ENCODE assay signal across 8 cellular contexts in genomic region chr14:74085047-74085637, GRCh38. TPM values are rescaled to one million over a fixed set of nuclear protein-coding genes. Genes with fewer than 3 reads are reported as not detected.
DNase-seq lines count a peak whose midpoint lies in the region; ATAC-seq and TF ChIP-seq lines count a peak whose summit lies in the region.

No MANE protein-coding gene starts in this region.

- peak overlapping the region; percentile 81 for H3K4me3 ChIP-seq in Karpas-422 (ENCODE audit: low read length)
- H3K4me3 ChIP-seq in right atrium auricular region = peak overlapping the region; percentile 59 to 87

- H3K9me2 ChIP-seq in Karpas-422 (replicated peaks; ENCODE audit: insufficient read depth, low read length) = no peaks in the 10 kb centered on the region

- intact Hi-C loops in sciatic nerve (cut with DNase I) = no loop called here

- H3K4me2 ChIP-seq in Karpas-422 (ENCODE audit: low read depth, low read length, poor library complexity, severe bottlenecking) = peak overlapping the region; percentile 88

- TF ChIP-seq CTCF in right atrium auricular region (IDR thresholded peaks at IDR 0.05) = no peak

- H3K36me3 ChIP-seq in Karpas-422 (ENCODE audit: insufficient read depth, low read length) (peaks cover 7% of the 10 kb centered on the region; the same call in 1 of the 2 replicates), right atrium auricular region (no peaks in the 10 kb centered on the region)

- peak overlapping the region; percentile 10; the same call in 1 of the 2 replicates for H3K27ac ChIP-seq in Karpas-422 (ENCODE audit: low read length)
- peak overlapping the region; percentile 82 to 84 for H3K27ac ChIP-seq in right atrium auricular region

- peak overlapping the region; percentile 81 for H3K9ac ChIP-seq in Karpas-422 (ENCODE audit: low read length)

- peak; percentile 13 for ATAC-seq in GM18907 (IDR thresholded peaks at IDR 0.05; ENCODE audit: unreplicated experiment)
- peak; percentile 1 for ATAC-seq in sciatic nerve

- H3K4me1 ChIP-seq in Karpas-422 (ENCODE audit: low read length) (peaks cover 24% of the 10 kb centered on the region), right atrium auricular region (peaks cover 0 to 21% of the 10 kb centered on the region in 2 donors)

- H2AFZ ChIP-seq in Karpas-422 (ENCODE audit: low read length) = peak overlapping the region; percentile 72

- peaks cover 59% of the 10 kb centered on the region for H3K79me2 ChIP-seq in Karpas-422 (ENCODE audit: low read length)

- H3K9me3 ChIP-seq in Karpas-422 (ENCODE audit: low read length) (no peaks in the 10 kb centered on the region), right atrium auricular region (no peaks in the 10 kb centered on the region)

- H3K27me3 ChIP-seq in Karpas-422 (ENCODE audit: low read length) (no peaks in the 10 kb centered on the region), right atrium auricular region (no peaks in the 10 kb centered on the region)

- no peaks in the 10 kb centered on the region for H4K20me1 ChIP-seq in Karpas-422 (ENCODE audit: insufficient read depth, low read depth, low read length)

- DNase-seq in CD1c-positive myeloid dendritic cell (ENCODE audit: extremely low spot score) (peak; percentile 14), Karpas-422 (peak; percentile 81), right atrium auricular region (ENCODE audit: low spot score) (no peak), sciatic nerve (ENCODE audit: low spot score) (no peak), medulla oblongata (ENCODE audit: extremely low spot score) (no peak), Ammon's horn (ENCODE audit: low spot score) (no peak)
- peak; percentile 14 for DNase-seq in activated naive CD4-positive, alpha-beta T cell treated with anti-CD3 and anti-CD28 coated beads, Interleukin-2, amount 50 U/mL, for 16 hours

RNA-seq across cellular contexts. Expression of gene LIN52, which starts 0.4 kb away (rescaled TPM):
- 17.1 and 34.0 TPM in 2 replicates for total RNA-seq in Karpas-422 (2014; rRNA removed; shearing (Covaris generic); ENCODE audit: low replicate concordance)
- total RNA-seq in right atrium auricular region (1 to 10 TPM; 7.1 to 7.4 TPM), sciatic nerve (8.5 TPM)

RNA-seq across cellular contexts. Expression of gene ALDH6A1, which starts 0.9 kb away (rescaled TPM):
- 24.2 and 43.0 TPM in 2 replicates for total RNA-seq in Karpas-422 (2014; rRNA removed; shearing (Covaris generic); ENCODE audit: low replicate concordance)
- 10 to 100 TPM; 28.8 to 37.2 TPM for total RNA-seq in right atrium auricular region
- total RNA-seq in sciatic nerve = 85.5 TPM

Comparison
In these comparisons a context has a peak if more than half of its experiments do, and no peak if none do; other contexts are left out.
1. DNase-seq: peak in CD1c-positive myeloid dendritic cell (single experiment), Karpas-422 (single experiment) and activated naive CD4-positive, alpha-beta T cell treated with anti-CD3 and anti-CD28 coated beads, Interleukin-2, amount 50 U/mL, for 16 hours (single experiment); none in right atrium auricular region (single experiment), sciatic nerve (single experiment), medulla oblongata (single experiment) and Ammon's horn (single experiment).